ENCODE assay signal across 19 cellular contexts in genomic region chr11:70611890-70612289, GRCh38.
A peak's percentile ranks its signal among the peaks of the same experiment; 100 is the strongest.
DNase-seq lines count a peak whose midpoint lies in the region; ATAC-seq, FAIRE-seq and TF ChIP-seq lines count a peak whose summit lies in the region.
"Had no signal": no experiment of that assay in that cellular context is flagged by ENCODE, and none has a peak within 500 bp of the region (broad histone marks: within the 10 kb centered on the region; RNA-seq: fewer than 3 reads in every experiment).

No MANE protein-coding gene starts in this region.

- H3K27me3 Mint-ChIP-seq in GM23338 (ENCODE audit: insufficient read depth, low read depth, poor library complexity) (peaks cover 35% of the 10 kb centered on the region), brain (no peaks in the 10 kb centered on the region)

- H3K14ac ChIP-seq in neuronal stem cell (ENCODE audit: low read length) = no peak overlapping the region

- DNase-seq in GM23338 (ENCODE audit: low spot score) = peak; percentile 49
- peak; percentile 57 for DNase-seq in kidney
- DNase-seq in neuronal stem cell (ENCODE audit: low spot score) = no peak
- DNase-seq in HK-2 (ENCODE audit: unreplicated experiment) = no peak
- DNase-seq in NCI-H69 (lab: John Stamatoyannopoulos, UW) = no peak
- DNase-seq in NCI-H2029 treated with DMSO at 0.1 percent for 48 hours (lab: John Stamatoyannopoulos, UW) = no peak
- DNase-seq: AML-193; Caco-2; CD8-positive, alpha-beta memory T cell; DND-41; GDM1; GM23248; H9; IMR-90 had no signal

- no peak overlapping the region for H2BK120ac ChIP-seq in neuronal stem cell (ENCODE audit: low read depth, low read length)

- H3K9ac ChIP-seq in kidney (ENCODE audit: low read length in 2 of 2) = no peak overlapping the region
- no peak overlapping the region for H3K9ac ChIP-seq in neuronal stem cell (ENCODE audit: low read depth, low read length, poor library complexity)
- H3K9ac ChIP-seq: BLaER1, GM23248 had no signal

- H3K27me3 ChIP-seq in GM23338 (ENCODE audit: insufficient read depth) = no peaks in the 10 kb centered on the region
- no peaks in the 10 kb centered on the region for H3K27me3 ChIP-seq in neuronal stem cell (ENCODE audit: control insufficient read depth in 3 of 3, insufficient read depth in 3 of 3, low read depth in 1 of 3, low read length in 3 of 3)

- no CpG with 5 or more reads among the region's 15 CpGs for WGBS in neuronal stem cell (ENCODE audit: extremely low coverage in 2 of 2, insufficient read length in 2 of 2, insufficient replicate concordance in 1 of 2), 2 donors

- H3K9me3 ChIP-seq in kidney (ENCODE audit: control insufficient read depth in 1 of 2, low read length in 2 of 2) (no peaks in the 10 kb centered on the region), neuronal stem cell (replicated peaks in 1 of 2; ENCODE audit: control insufficient read depth in 2 of 2, insufficient read depth in 1 of 2, low read depth in 1 of 2, low read length in 2 of 2) (peaks cover 0 to 7% of the 10 kb centered on the region in 2 donors)

- H3K4me3 ChIP-seq in GM23338 (no peak overlapping the region), kidney (ENCODE audit: low read length in 2 of 2) (no peak overlapping the region), neuronal stem cell (ENCODE audit: low read length in 2 of 2) (no peak overlapping the region)
- H3K4me3 ChIP-seq: BLaER1, GM23248 had no signal

- no peak overlapping the region for H4K8ac ChIP-seq in neuronal stem cell (ENCODE audit: low read depth, low read length)

- H3K23ac ChIP-seq in neuronal stem cell (ENCODE audit: low read depth, low read length, poor library complexity) = no peak overlapping the region

- H4K91ac ChIP-seq in neuronal stem cell (ENCODE audit: low read depth, low read length, poor library complexity) = no peak overlapping the region

- H4K20me1 ChIP-seq in GM23338 (replicated peaks; ENCODE audit: insufficient read depth) = peaks cover 3% of the 10 kb centered on the region
- H4K20me1 ChIP-seq: BLaER1 had no signal

- no peak overlapping the region for H2AK5ac ChIP-seq in neuronal stem cell (ENCODE audit: low read depth, low read length)

- H3K27ac ChIP-seq in GM23338 (ENCODE audit: low read depth) (no peak overlapping the region), kidney (ENCODE audit: low read depth in 2 of 2, low read length in 2 of 2) (no peak overlapping the region), neuronal stem cell (replicated peaks; ENCODE audit: low read length) (no peak overlapping the region)
- H3K27ac ChIP-seq: 22Rv1, BLaER1, GM23248 had no signal

- peak overlapping the region; percentile 39 for H3K18ac ChIP-seq in neuronal stem cell (ENCODE audit: low read length)

- H2BK15ac ChIP-seq in neuronal stem cell (ENCODE audit: low read length) = peak overlapping the region; percentile 1

- FAIRE-seq in kidney (lab: Jason Lieb, UNC) = no peak
- FAIRE-seq: GM12892 had no signal

- H3K4me2 ChIP-seq in GM23338 = no peak overlapping the region
- H3K4me2 ChIP-seq in neuronal stem cell (ENCODE audit: insufficient read depth, low read length, poor library complexity, severe bottlenecking) = no peak overlapping the region

- H3K79me1 ChIP-seq in neuronal stem cell (ENCODE audit: low read depth, low read length) = no peaks in the 10 kb centered on the region

- ATAC-seq in GM23338 (peak; percentile 54), HG02642 (IDR thresholded peaks at IDR 0.05; ENCODE audit: poor library complexity, unreplicated experiment) (no peak)

- 0 out of 2 replicates have a peak, but pooled peaks cover 12% of the 10 kb centered on the region for H3F3A ChIP-seq in GM23338 (replicated peaks; ENCODE audit: low read depth)

- H3K27ac Mint-ChIP-seq in GM23338 (no peak overlapping the region), brain (peak overlapping the region in 3 of 5 experiments; percentile 97 to 100 (median 98))
- H3K27ac Mint-ChIP-seq: H9 had no signal

- TF ChIP-seq CTCF in GM23338 (conservative IDR thresholded peaks at IDR 0.05; ENCODE audit: low read depth in 2 of 2) = no peak
- TF ChIP-seq CTCF in brain (conservative IDR thresholded peaks at IDR 0.05) = no peak
- no peak for TF ChIP-seq CTCF in kidney (IDR thresholded peaks at IDR 0.05; ENCODE audit: borderline replicate concordance, extremely low read depth, insufficient read depth)

- H2AFZ ChIP-seq in GM23338 (no peak overlapping the region), neuronal stem cell (ENCODE audit: low read length) (no peak overlapping the region)
- H2AFZ ChIP-seq: GM23248 had no signal

- intact Hi-C loops in kidney (cut with DNase I) = no loop called here

- H3K36me3 Mint-ChIP-seq in GM23338 (ENCODE audit: low read depth) = peaks cover 5% of the 10 kb centered on the region; the same call in 1 of the 3 replicates
- peaks cover 4% of the 10 kb centered on the region for H3K36me3 Mint-ChIP-seq in brain
- H3K36me3 Mint-ChIP-seq: CD8-positive, alpha-beta memory T cell had no signal

- no peak overlapping the region for H3K4me3 Mint-ChIP-seq in GM23338
- no peak overlapping the region for H3K4me3 Mint-ChIP-seq in brain
- H3K4me3 Mint-ChIP-seq: CD8-positive, alpha-beta memory T cell had no signal

- H3K9me2 ChIP-seq in GM23338 (ENCODE audit: insufficient read depth) = no peaks in the 10 kb centered on the region

- no peak overlapping the region for H2BK5ac ChIP-seq in neuronal stem cell (ENCODE audit: low read length)

- no peak overlapping the region for H3K4ac ChIP-seq in neuronal stem cell (ENCODE audit: low read length)

- H3K79me2 ChIP-seq in GM23338 (replicated peaks; ENCODE audit: insufficient read depth) = peaks cover 17% of the 10 kb centered on the region

- no peak overlapping the region for H2BK12ac ChIP-seq in neuronal stem cell (ENCODE audit: low read length)

- no peaks in the 10 kb centered on the region; the same call in 1 of the 3 replicates for H3K9me3 Mint-ChIP-seq in GM23338
- H3K9me3 Mint-ChIP-seq in brain = peaks cover 0 to 5% (median 2%) of the 10 kb centered on the region in 5 experiments
- H3K9me3 Mint-ChIP-seq: H9 had no signal

- H3K36me3 ChIP-seq in GM23338 (ENCODE audit: insufficient read depth) (no peaks in the 10 kb centered on the region), kidney (ENCODE audit: control insufficient read depth in 1 of 2, insufficient read depth in 2 of 2, low read length in 2 of 2) (no peaks in the 10 kb centered on the region), neuronal stem cell (replicated peaks in 1 of 2; ENCODE audit: control insufficient read depth in 2 of 2, insufficient read depth in 2 of 2, low read length in 2 of 2) (no peaks in the 10 kb centered on the region)
- H3K36me3 ChIP-seq: BLaER1 had no signal

- H3K4me1 ChIP-seq in GM23338 (ENCODE audit: insufficient read depth) = peaks cover 33% of the 10 kb centered on the region
- H3K4me1 ChIP-seq in kidney (ENCODE audit: control insufficient read depth in 1 of 2, insufficient read depth in 1 of 2, low read depth in 1 of 2, low read length in 2 of 2) = peaks cover 0 to 7% of the 10 kb centered on the region in 2 donors
- H3K4me1 ChIP-seq in neuronal stem cell (ENCODE audit: control insufficient read depth in 2 of 2, insufficient read depth in 1 of 2, low read depth in 1 of 2, low read length in 2 of 2) = peaks cover 29 to 32% of the 10 kb centered on the region in 2 donors

- H3K4me1 Mint-ChIP-seq in GM23338 (peaks cover 50% of the 10 kb centered on the region), brain (peaks cover 77% of the 10 kb centered on the region)
- H3K4me1 Mint-ChIP-seq: CD8-positive, alpha-beta memory T cell had no signal

TF ChIP-seq in GM23338, 12 proteins besides CTCF, POLR2A, EP300 and RAD21 (continues in another document):
- no peak for TF ChIP-seq ZNF331 (CRISPR knock-in tag; IDR thresholded peaks at IDR 0.05; ENCODE audit: low read depth)
- TF ChIP-seq CREB1 (CRISPR knock-in tag; IDR thresholded peaks at IDR 0.05; ENCODE audit: low read depth) = no peak
- no peak for TF ChIP-seq ZNF114 (CRISPR knock-in tag; IDR thresholded peaks at IDR 0.05)
- no peak for TF ChIP-seq NANOG (IDR thresholded peaks at IDR 0.05; ENCODE audit: borderline replicate concordance)
- no peak for TF ChIP-seq POLR2AphosphoS5 (IDR thresholded peaks at IDR 0.05; ENCODE audit: low read depth)
- TF ChIP-seq, protein P1, sequence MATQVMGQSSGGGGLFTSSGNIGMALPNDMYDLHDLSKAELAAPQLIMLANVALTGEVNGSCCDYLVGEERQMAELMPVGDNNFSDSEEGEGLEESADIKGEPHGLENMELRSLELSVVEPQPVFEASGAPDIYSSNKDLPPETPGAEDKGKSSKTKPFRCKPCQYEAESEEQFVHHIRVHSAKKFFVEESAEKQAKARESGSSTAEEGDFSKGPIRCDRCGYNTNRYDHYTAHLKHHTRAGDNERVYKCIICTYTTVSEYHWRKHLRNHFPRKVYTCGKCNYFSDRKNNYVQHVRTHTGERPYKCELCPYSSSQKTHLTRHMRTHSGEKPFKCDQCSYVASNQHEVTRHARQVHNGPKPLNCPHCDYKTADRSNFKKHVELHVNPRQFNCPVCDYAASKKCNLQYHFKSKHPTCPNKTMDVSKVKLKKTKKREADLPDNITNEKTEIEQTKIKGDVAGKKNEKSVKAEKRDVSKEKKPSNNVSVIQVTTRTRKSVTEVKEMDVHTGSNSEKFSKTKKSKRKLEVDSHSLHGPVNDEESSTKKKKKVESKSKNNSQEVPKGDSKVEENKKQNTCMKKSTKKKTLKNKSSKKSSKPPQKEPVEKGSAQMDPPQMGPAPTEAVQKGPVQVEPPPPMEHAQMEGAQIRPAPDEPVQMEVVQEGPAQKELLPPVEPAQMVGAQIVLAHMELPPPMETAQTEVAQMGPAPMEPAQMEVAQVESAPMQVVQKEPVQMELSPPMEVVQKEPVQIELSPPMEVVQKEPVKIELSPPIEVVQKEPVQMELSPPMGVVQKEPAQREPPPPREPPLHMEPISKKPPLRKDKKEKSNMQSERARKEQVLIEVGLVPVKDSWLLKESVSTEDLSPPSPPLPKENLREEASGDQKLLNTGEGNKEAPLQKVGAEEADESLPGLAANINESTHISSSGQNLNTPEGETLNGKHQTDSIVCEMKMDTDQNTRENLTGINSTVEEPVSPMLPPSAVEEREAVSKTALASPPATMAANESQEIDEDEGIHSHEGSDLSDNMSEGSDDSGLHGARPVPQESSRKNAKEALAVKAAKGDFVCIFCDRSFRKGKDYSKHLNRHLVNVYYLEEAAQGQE (IDR thresholded peaks at IDR 0.05; ENCODE audit: unreplicated experiment) = no peak
- TF ChIP-seq EZH2 (IDR thresholded peaks at IDR 0.05; ENCODE audit: low read depth, unreplicated experiment) = no peak
- TF ChIP-seq, protein P2, sequence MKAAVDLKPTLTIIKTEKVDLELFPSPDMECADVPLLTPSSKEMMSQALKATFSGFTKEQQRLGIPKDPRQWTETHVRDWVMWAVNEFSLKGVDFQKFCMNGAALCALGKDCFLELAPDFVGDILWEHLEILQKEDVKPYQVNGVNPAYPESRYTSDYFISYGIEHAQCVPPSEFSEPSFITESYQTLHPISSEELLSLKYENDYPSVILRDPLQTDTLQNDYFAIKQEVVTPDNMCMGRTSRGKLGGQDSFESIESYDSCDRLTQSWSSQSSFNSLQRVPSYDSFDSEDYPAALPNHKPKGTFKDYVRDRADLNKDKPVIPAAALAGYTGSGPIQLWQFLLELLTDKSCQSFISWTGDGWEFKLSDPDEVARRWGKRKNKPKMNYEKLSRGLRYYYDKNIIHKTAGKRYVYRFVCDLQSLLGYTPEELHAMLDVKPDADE (IDR thresholded peaks at IDR 0.05) = no peak

Comparison
In these comparisons a context has a peak if more than half of its experiments do, and no peak if none do; other contexts are left out.
1. DNase-seq: peak in GM23338 (single experiment) and kidney (single experiment); none in neuronal stem cell (single experiment), HK-2 (single experiment), NCI-H69 (single experiment) and NCI-H2029 treated with DMSO at 0.1 percent for 48 hours (single experiment).